Comparison of ENCODE assay signal across 2 cellular contexts in the genomic region with DNA sequence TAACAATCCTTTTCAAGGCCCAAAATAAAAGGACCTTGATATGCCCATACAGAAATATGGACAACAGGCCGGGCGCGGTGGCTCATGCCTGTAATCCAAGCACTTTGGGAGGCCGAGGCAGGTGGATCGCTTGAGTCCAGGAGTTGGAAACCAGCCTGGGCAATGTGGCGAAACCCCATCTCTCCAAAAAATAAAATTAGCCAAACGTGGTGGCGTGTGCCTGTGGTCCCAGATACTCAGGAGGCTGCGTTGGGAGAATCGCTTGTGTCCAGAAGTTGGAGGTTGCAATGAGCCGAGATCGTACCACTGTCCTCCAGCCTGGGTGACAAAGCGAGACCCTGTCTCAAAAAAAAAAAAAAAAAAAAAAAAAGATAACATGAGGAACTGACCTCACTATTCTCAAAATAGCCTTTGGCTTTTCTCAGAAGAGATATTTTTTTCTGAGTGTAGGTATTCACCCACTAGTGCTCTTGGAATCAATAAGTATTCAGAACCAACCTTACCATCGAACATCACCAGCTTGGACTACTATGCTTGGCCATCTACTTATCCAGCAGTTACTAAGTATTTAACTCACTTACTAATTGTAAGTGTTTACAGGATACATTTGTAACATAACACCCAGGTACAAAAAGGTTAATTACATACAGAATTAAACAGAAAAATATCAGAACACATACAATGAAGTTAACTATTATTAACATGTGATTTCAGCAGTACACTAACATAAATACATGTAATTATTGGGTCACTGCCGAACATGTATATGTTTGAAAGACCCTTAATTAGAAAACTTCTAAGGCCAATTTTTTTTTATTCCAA.
TF ChIP-seq lines count a peak whose summit lies in the region.

No MANE protein-coding gene starts in this region.

TF ChIP-seq in HepG2, 621 proteins besides CTCF, POLR2A, EP300 and RAD21:
- peak; percentile 97 for TF ChIP-seq ZBTB38 (CRISPR knock-in tag; IDR thresholded peaks at IDR 0.05)
- 0 out of 2 replicates have a peak, but pooled peaks have one; percentile 18 for TF ChIP-seq ZNF512B (CRISPR knock-in tag; IDR thresholded peaks at IDR 0.05; ENCODE audit: borderline replicate concordance)
- TF ChIP-seq ZSCAN12 (CRISPR knock-in tag; IDR thresholded peaks at IDR 0.05): no peak
- TF ChIP-seq GATA4 (IDR thresholded peaks at IDR 0.05; ENCODE audit: borderline replicate concordance, low read depth): no peak
- no peak for TF ChIP-seq SYNCRIP (IDR thresholded peaks at IDR 0.05; ENCODE audit: insufficient read depth, low read depth, low read length)
- TF ChIP-seq POGK (CRISPR knock-in tag; conservative IDR thresholded peaks at IDR 0.05): 0 out of 2 replicates have a peak, but pooled peaks have one; percentile 36
- peak; percentile 84 for TF ChIP-seq PRPF4 (IDR thresholded peaks at IDR 0.05; ENCODE audit: low read depth, low read length, poor library complexity, severe bottlenecking)
- TF ChIP-seq, protein P1, sequence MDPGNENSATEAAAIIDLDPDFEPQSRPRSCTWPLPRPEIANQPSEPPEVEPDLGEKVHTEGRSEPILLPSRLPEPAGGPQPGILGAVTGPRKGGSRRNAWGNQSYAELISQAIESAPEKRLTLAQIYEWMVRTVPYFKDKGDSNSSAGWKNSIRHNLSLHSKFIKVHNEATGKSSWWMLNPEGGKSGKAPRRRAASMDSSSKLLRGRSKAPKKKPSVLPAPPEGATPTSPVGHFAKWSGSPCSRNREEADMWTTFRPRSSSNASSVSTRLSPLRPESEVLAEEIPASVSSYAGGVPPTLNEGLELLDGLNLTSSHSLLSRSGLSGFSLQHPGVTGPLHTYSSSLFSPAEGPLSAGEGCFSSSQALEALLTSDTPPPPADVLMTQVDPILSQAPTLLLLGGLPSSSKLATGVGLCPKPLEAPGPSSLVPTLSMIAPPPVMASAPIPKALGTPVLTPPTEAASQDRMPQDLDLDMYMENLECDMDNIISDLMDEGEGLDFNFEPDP (CRISPR knock-in tag; conservative IDR thresholded peaks at IDR 0.05): no peak
- TF ChIP-seq ETV5 (CRISPR knock-in tag; IDR thresholded peaks at IDR 0.05; ENCODE audit: borderline replicate concordance): no peak
- TF ChIP-seq, protein P2, sequence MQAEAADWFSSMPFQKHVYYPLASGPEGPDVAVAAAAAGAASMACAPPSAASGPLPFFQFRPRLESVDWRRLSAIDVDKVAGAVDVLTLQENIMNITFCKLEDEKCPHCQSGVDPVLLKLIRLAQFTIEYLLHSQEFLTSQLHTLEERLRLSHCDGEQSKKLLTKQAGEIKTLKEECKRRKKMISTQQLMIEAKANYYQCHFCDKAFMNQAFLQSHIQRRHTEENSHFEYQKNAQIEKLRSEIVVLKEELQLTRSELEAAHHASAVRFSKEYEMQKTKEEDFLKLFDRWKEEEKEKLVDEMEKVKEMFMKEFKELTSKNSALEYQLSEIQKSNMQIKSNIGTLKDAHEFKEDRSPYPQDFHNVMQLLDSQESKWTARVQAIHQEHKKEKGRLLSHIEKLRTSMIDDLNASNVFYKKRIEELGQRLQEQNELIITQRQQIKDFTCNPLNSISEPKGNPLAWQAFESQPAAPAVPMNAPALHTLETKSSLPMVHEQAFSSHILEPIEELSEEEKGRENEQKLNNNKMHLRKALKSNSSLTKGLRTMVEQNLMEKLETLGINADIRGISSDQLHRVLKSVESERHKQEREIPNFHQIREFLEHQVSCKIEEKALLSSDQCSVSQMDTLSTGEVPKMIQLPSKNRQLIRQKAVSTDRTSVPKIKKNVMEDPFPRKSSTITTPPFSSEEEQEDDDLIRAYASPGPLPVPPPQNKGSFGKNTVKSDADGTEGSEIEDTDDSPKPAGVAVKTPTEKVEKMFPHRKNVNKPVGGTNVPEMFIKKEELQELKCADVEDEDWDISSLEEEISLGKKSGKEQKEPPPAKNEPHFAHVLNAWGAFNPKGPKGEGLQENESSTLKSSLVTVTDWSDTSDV (CRISPR knock-in tag; IDR thresholded peaks at IDR 0.05): no peak
TF ChIP-seq in HepG2: peak in this region for 4.

TF ChIP-seq in GM12878, 131 proteins besides CTCF, POLR2A, EP300 and RAD21:
- no peak for TF ChIP-seq CBX3 (IDR thresholded peaks at IDR 0.05; ENCODE audit: borderline replicate concordance, low read depth)
- TF ChIP-seq CBFB (IDR thresholded peaks at IDR 0.05; ENCODE audit: low read depth): 0 out of 2 replicates have a peak, but pooled peaks have one; percentile 5
- TF ChIP-seq YBX1 (IDR thresholded peaks at IDR 0.05): no peak
- TF ChIP-seq JUND (IDR thresholded peaks at IDR 0.05; ENCODE audit: low read depth, low read length): no peak
- 0 out of 2 replicates have a peak, but pooled peaks have one; percentile 12 for TF ChIP-seq BACH1 (IDR thresholded peaks at IDR 0.05; ENCODE audit: borderline replicate concordance)
- TF ChIP-seq JUNB (IDR thresholded peaks at IDR 0.05): 0 out of 2 replicates have a peak, but pooled peaks have one; percentile 18
- TF ChIP-seq SMC3 (IDR thresholded peaks at IDR 0.05; ENCODE audit: borderline replicate concordance, low read length): no peak
- TF ChIP-seq, protein P3, sequence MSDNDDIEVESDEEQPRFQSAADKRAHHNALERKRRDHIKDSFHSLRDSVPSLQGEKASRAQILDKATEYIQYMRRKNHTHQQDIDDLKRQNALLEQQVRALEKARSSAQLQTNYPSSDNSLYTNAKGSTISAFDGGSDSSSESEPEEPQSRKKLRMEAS (IDR thresholded peaks at IDR 0.05; ENCODE audit: low read depth, low read length): no peak
- TF ChIP-seq ATF7 (IDR thresholded peaks at IDR 0.05; ENCODE audit: low read depth): peak; percentile 82
- TF ChIP-seq NKRF (conservative IDR thresholded peaks at IDR 0.05): no peak
- 0 out of 2 replicates have a peak, but pooled peaks have one; percentile 15 for TF ChIP-seq NFIC (IDR thresholded peaks at IDR 0.05; ENCODE audit: low read depth, low read length)
- no peak for TF ChIP-seq RB1 (IDR thresholded peaks at IDR 0.05; ENCODE audit: borderline replicate concordance)
- TF ChIP-seq ZNF384 (IDR thresholded peaks at IDR 0.05; ENCODE audit: borderline replicate concordance, low read depth, low read length): peak; percentile 74; the same call in 1 of the 2 replicates
- peak; percentile 43; the same call in 1 of the 2 replicates for TF ChIP-seq MEF2A (IDR thresholded peaks at IDR 0.05; ENCODE audit: insufficient read depth, low read depth, low read length)
- no peak for TF ChIP-seq BRCA1 (IDR thresholded peaks at IDR 0.05; ENCODE audit: low read depth, low read length)
- no peak for TF ChIP-seq ZBTB4 (CRISPR knock-in tag; IDR thresholded peaks at IDR 0.05)
- TF ChIP-seq SRF (IDR thresholded peaks at IDR 0.05; ENCODE audit: low read depth in 2 of 2, low read length in 2 of 2): no peak
- TF ChIP-seq TBL1XR1 (IDR thresholded peaks at IDR 0.05; ENCODE audit: low read depth, low read length): no peak
- TF ChIP-seq PRDM15 (CRISPR knock-in tag; IDR thresholded peaks at IDR 0.05): no peak
- no peak for TF ChIP-seq SUPT20H (IDR thresholded peaks at IDR 0.05; ENCODE audit: borderline replicate concordance, control insufficient read depth, low read depth, low read length)
- TF ChIP-seq MLLT1 (IDR thresholded peaks at IDR 0.05): peak; percentile 96
- TF ChIP-seq RBBP5 (conservative IDR thresholded peaks at IDR 0.05): no peak
- no peak for TF ChIP-seq CEBPB (IDR thresholded peaks at IDR 0.05; ENCODE audit: borderline replicate concordance in 1 of 2, low read depth in 2 of 2, low read length in 2 of 2)
- no peak for TF ChIP-seq IRF3 (IDR thresholded peaks at IDR 0.05)
- TF ChIP-seq RAD51 (IDR thresholded peaks at IDR 0.05): no peak
- TF ChIP-seq, protein P4, sequence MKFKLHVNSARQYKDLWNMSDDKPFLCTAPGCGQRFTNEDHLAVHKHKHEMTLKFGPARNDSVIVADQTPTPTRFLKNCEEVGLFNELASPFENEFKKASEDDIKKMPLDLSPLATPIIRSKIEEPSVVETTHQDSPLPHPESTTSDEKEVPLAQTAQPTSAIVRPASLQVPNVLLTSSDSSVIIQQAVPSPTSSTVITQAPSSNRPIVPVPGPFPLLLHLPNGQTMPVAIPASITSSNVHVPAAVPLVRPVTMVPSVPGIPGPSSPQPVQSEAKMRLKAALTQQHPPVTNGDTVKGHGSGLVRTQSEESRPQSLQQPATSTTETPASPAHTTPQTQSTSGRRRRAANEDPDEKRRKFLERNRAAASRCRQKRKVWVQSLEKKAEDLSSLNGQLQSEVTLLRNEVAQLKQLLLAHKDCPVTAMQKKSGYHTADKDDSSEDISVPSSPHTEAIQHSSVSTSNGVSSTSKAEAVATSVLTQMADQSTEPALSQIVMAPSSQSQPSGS (IDR thresholded peaks at IDR 0.05; ENCODE audit: low read length): 0 out of 2 replicates have a peak, but pooled peaks have one; percentile 33
- TF ChIP-seq MEF2B (IDR thresholded peaks at IDR 0.05; ENCODE audit: partially characterized antibody, poor library complexity, severe bottlenecking): peak; percentile 7
- TF ChIP-seq SP1 (IDR thresholded peaks at IDR 0.05; ENCODE audit: low read depth, low read length): no peak
TF ChIP-seq in GM12878: peak in this region for 10.
